In the genomic region with DNA sequence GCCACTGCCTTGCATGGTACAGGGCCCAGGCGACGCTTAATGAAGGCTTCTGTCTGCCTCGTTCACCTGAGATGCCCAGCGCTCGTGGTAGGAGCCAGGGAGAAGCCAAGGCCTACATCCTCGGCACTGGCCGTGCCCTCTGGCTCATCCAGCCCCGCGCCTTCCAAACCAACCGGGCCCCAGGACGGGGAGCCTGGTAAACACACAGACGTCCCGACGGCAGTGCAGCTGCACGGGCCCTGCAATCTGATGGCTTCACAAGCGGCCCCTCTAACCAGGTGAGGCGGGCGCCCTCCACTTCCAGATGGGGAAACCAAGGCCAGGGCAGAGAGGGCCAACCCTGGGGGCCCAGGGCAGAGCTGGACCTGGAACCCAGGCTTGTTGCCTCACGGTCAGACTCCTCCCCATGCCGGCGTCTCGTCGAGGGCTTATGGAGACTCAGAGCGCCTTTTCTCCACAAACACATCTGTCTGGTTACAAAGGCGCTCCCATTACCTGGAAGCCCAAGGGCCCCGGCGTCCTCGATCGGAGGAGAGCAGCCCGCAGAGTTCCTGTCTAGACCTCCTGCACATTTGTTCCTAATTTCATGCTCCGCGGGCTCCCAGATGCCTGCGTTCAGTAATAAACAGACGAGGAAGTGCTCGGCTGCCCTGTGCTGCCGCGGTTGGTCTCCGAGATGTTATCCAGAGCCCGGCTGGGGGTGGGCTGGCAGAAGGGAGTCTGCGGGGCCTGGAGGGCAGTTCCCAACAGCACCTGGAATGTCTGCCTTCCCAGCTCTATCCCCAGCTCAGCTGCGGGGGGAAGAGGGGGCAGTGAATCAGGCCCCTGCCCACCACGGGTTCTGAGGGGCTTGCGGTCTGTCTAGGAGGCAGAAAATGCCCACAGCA, we compare ENCODE assay signal across 15 cellular contexts. TPM values are rescaled to one million over a fixed set of nuclear protein-coding genes. Genes with fewer than 3 reads are reported as not detected.
A peak's percentile ranks its signal among the peaks of the same experiment; 100 is the strongest.
DNase-seq lines count a peak whose midpoint lies in the region; ATAC-seq and TF ChIP-seq lines count a peak whose summit lies in the region.
"Had no signal": no experiment of that assay in that cellular context is flagged by ENCODE, and none has a peak within 500 bp of the region (broad histone marks: within the 10 kb centered on the region; RNA-seq: fewer than 3 reads in every experiment).

No MANE protein-coding gene starts in this region.

- TF ChIP-seq CTCF in heart right ventricle (IDR thresholded peaks at IDR 0.05) = no peak

- H3K27ac Mint-ChIP-seq in CD4-positive, alpha-beta memory T cell = no peak overlapping the region

- H3K9ac ChIP-seq in iPS-15b (ENCODE audit: low read depth, low read length) = peak overlapping the region; percentile 37

- no peaks in the 10 kb centered on the region for H3K9me3 ChIP-seq in right cardiac atrium (ENCODE audit: control insufficient read depth, low read length)
- no peaks in the 10 kb centered on the region for H3K9me3 ChIP-seq in heart right ventricle
- H3K9me3 ChIP-seq in iPS-15b (ENCODE audit: control insufficient read depth, insufficient read depth, low read length) = no peaks in the 10 kb centered on the region
- H3K9me3 ChIP-seq in CD4-positive, alpha-beta memory T cell (ENCODE audit: control insufficient read depth in 1 of 2, low read length in 2 of 2) = no peaks in the 10 kb centered on the region
- H3K9me3 ChIP-seq: MG63 had no signal

- no peaks in the 10 kb centered on the region for H3K36me3 ChIP-seq in heart right ventricle
- H3K36me3 ChIP-seq in iPS-15b (ENCODE audit: control insufficient read depth, insufficient read depth, low read length) = no peaks in the 10 kb centered on the region
- H3K36me3 ChIP-seq in CD4-positive, alpha-beta memory T cell (ENCODE audit: insufficient read depth, low read length) = no peaks in the 10 kb centered on the region
- H3K36me3 ChIP-seq: MG63 had no signal

- WGBS in right cardiac atrium = 62% methylated on average over 43 of the region's 43 CpGs
- WGBS in heart right ventricle, 2 donors = 43 to 47% methylated on average over 43 of the region's 43 CpGs

- H3K4me1 ChIP-seq in right cardiac atrium (ENCODE audit: control insufficient read depth, insufficient read depth, low read length) = peaks cover 7% of the 10 kb centered on the region
- peaks cover 4 to 53% (median 33%) of the 10 kb centered on the region in 9 donors for H3K4me1 ChIP-seq in heart right ventricle
- no peaks in the 10 kb centered on the region for H3K4me1 ChIP-seq in iPS-15b (ENCODE audit: control insufficient read depth, insufficient read depth, low read length)
- no peaks in the 10 kb centered on the region for H3K4me1 ChIP-seq in CD4-positive, alpha-beta memory T cell (ENCODE audit: insufficient read depth, low read length)
- H3K4me1 ChIP-seq: foreskin keratinocyte had no signal

- peaks cover 18 to 20% of the 10 kb centered on the region in 2 donors for H3K27me3 Mint-ChIP-seq in CD4-positive, alpha-beta memory T cell

- POLR2A ChIA-PET in CD4-positive, alpha-beta memory T cell (lab: Charles Lee; ENCODE audit: partially characterized antibody) = no interaction called here

- no peaks in the 10 kb centered on the region for H3K27me3 ChIP-seq in right cardiac atrium (ENCODE audit: control insufficient read depth, insufficient read depth)
- peaks cover 0 to 51% (median 33%) of the 10 kb centered on the region in 7 donors for H3K27me3 ChIP-seq in heart right ventricle
- no peaks in the 10 kb centered on the region for H3K27me3 ChIP-seq in iPS-15b (ENCODE audit: control insufficient read depth, insufficient read depth, low read length)
- peaks cover 7% of the 10 kb centered on the region for H3K27me3 ChIP-seq in CD4-positive, alpha-beta memory T cell (ENCODE audit: insufficient read depth, low read length)

- CTCF ChIA-PET in CD4-positive, alpha-beta memory T cell (lab: Charles Lee; ENCODE audit: partially characterized antibody) = interaction anchor here (1.1 kb wide), 1 partner anchor 12 kb away, joined by 3 read pairs; no protein-coding TSS in a partner anchor

- no peak overlapping the region for H3K4me3 Mint-ChIP-seq in CD4-positive, alpha-beta memory T cell

- H3K27ac ChIP-seq in right cardiac atrium (ENCODE audit: low read length) (no peak overlapping the region), heart right ventricle (no peak overlapping the region)
- no peak overlapping the region for H3K27ac ChIP-seq in CD4-positive, alpha-beta memory T cell (ENCODE audit: low read depth, low read length)
- H3K27ac ChIP-seq: foreskin keratinocyte had no signal

- DNase-seq in right cardiac atrium (peak; percentile 22 to 65 (median 65)), heart right ventricle (no peak), NCI-H748 treated with DMSO at 0.1 percent for 48 hours (lab: John Stamatoyannopoulos, UW) (peak; percentile 21), NCI-H446 treated with DMSO at 0.1 percent for 48 hours (lab: John Stamatoyannopoulos, UW) (no peak)
- DNase-seq in activated CD4-positive, alpha-beta T cell treated with anti-CD3 and anti-CD28 coated beads for 4 hours = no peak
- DNase-seq in CD4-positive, alpha-beta memory T cell = no peak
- DNase-seq: activated naive CD4-positive, alpha-beta T cell treated with anti-CD3 and anti-CD28 coated beads, Interleukin-2, amount 50 U/mL, for 16 hours; foreskin keratinocyte; MG63; stimulated activated CD4-positive, alpha-beta T cell treated with anti-CD3 and anti-CD28 coated beads, Interleukin-4, amount 100 ng/mL, for 1 hour had no signal

- intact Hi-C loops in right cardiac atrium (cut with DNase I) = loop anchor here in 1 of 4 donors (5.0 kb wide), 1 partner anchor 127 kb away; no protein-coding TSS in a partner anchor
- intact Hi-C loops in heart right ventricle (cut with DNase I) = loop anchor here in 3 of 10 donors (5.0 to 10.0 kb wide), 2 partner anchors 129 to 142 kb away; no protein-coding TSS in a partner anchor
- intact Hi-C loops in CD4-positive, alpha-beta memory T cell (cut with micrococcal nuclease) = no loop called here

- peaks cover 0 to 6% (median 3%) of the 10 kb centered on the region in 4 donors for H3K4me1 Mint-ChIP-seq in CD4-positive, alpha-beta memory T cell

- no peak for ATAC-seq in right cardiac atrium
- no peak for ATAC-seq in heart right ventricle
- no peak for ATAC-seq in HG03280 (IDR thresholded peaks at IDR 0.05; ENCODE audit: unreplicated experiment)
- ATAC-seq: foreskin keratinocyte, left cardiac atrium had no signal

- peaks cover 0 to 2% (median 0%) of the 10 kb centered on the region in 8 donors for H3K9me3 Mint-ChIP-seq in CD4-positive, alpha-beta memory T cell

- no peaks in the 10 kb centered on the region for H3K36me3 Mint-ChIP-seq in CD4-positive, alpha-beta memory T cell

- no peak overlapping the region for H3K4me3 ChIP-seq in right cardiac atrium (ENCODE audit: low read length)
- no peak overlapping the region for H3K4me3 ChIP-seq in heart right ventricle
- no peak overlapping the region for H3K4me3 ChIP-seq in iPS-15b (ENCODE audit: low read depth, low read length)
- no peak overlapping the region for H3K4me3 ChIP-seq in CD4-positive, alpha-beta memory T cell (ENCODE audit: low read length in 2 of 2)
- H3K4me3 ChIP-seq: MG63 had no signal

RNA-seq across cellular contexts. Expression of a gene that starts 23.5 kb away (rescaled TPM):
- total RNA-seq in right cardiac atrium (1 to 10 TPM; 1.2 to 5.4 (median 1.4) TPM), heart right ventricle (not detected)
- polyA plus RNA-seq in right cardiac atrium (2.0 TPM), heart right ventricle (under 1 TPM in 1 of 2 donors, not detected in 1; 0.19 TPM)
- total RNA-seq in CD4-positive, alpha-beta memory T cell = not detected
- not detected for polyA plus RNA-seq in CD4-positive, alpha-beta memory T cell
- total RNA-seq: foreskin keratinocyte, osteocyte had no signal
- polyA plus RNA-seq: BJ, foreskin keratinocyte had no signal

RNA-seq across cellular contexts. Expression of a gene that starts 50.4 kb away (rescaled TPM):
- total RNA-seq in right cardiac atrium = under 1 TPM in 2 of 4 donors, not detected in 2; 0.09 to 0.14 TPM
- 0.05 TPM for polyA plus RNA-seq in right cardiac atrium
- under 1 TPM in 1 of 10 donors, not detected in 9; 0.09 TPM for total RNA-seq in heart right ventricle
- polyA plus RNA-seq in heart right ventricle = under 1 TPM in 1 of 2 donors, not detected in 1; 0.01 TPM
- under 1 TPM; 0.08 to 0.09 TPM for total RNA-seq in CD4-positive, alpha-beta memory T cell
- polyA plus RNA-seq in CD4-positive, alpha-beta memory T cell = under 1 TPM in 1 of 2 donors, not detected in 1; 0.18 TPM
- total RNA-seq: foreskin keratinocyte, left cardiac atrium, osteocyte had no signal
- polyA plus RNA-seq: BJ, foreskin keratinocyte had no signal

RNA-seq across cellular contexts. Expression of a gene that starts 51.2 kb away (rescaled TPM):
- total RNA-seq in right cardiac atrium (10 to 100 TPM; 30.3 to 90.2 (median 47.1) TPM), heart right ventricle (1 to 10 TPM; 2.0 to 9.1 (median 4.3) TPM)
- polyA plus RNA-seq in right cardiac atrium (37.3 TPM), heart right ventricle (1 to 10 TPM; 4.9 to 7.5 TPM)
- under 1 TPM; 0.09 to 0.17 TPM for total RNA-seq in CD4-positive, alpha-beta memory T cell
- under 1 TPM in 1 of 2 donors, not detected in 1; 0.07 TPM for polyA plus RNA-seq in CD4-positive, alpha-beta memory T cell
- total RNA-seq: foreskin keratinocyte had no signal
- polyA plus RNA-seq: BJ, foreskin keratinocyte had no signal

Comparison
In these comparisons a context has a peak if more than half of its experiments do, and no peak if none do; other contexts are left out.
1. DNase-seq: peak in right cardiac atrium (3 of 3) and NCI-H748 treated with DMSO at 0.1 percent for 48 hours (single experiment); none in heart right ventricle (0 of 2), NCI-H446 treated with DMSO at 0.1 percent for 48 hours (single experiment), activated CD4-positive, alpha-beta T cell treated with anti-CD3 and anti-CD28 coated beads for 4 hours (0 of 2) and CD4-positive, alpha-beta memory T cell (0 of 5).